18 cellular contexts compared by ENCODE assay signal in the genomic region with DNA sequence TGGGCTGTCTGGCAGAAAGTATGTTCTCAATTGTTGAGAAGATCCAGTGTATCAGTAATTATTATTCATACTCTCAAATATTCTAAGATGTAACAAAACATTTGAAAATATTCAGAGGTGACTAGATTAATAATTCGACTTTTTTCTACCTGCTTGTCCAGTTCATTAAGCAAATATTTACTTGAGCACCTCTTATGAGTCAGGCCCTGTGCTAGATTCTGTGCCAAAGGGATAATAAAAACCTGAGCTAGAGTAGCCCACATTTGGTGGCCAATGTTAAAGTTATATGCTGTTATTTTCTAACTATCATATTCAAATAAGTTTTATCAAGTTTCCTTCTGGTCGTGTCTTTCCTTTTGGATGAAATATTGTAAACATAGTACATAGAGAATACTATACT.
"Had no signal": no experiment of that assay in that cellular context is flagged by ENCODE, and none has a peak within 500 bp of the region (broad histone marks: within the 10 kb centered on the region; RNA-seq: fewer than 3 reads in every experiment).

No MANE protein-coding gene starts in this region.

- H3K36me3 Mint-ChIP-seq: activated CD4-positive, alpha-beta memory T cell treated with anti-CD3 and anti-CD28 coated beads for 36 hours; activated CD8-positive, alpha-beta memory T cell treated with anti-CD3 and anti-CD28 coated beads, Interleukin-2, amount 10 ng/mL, durations not matched to agents 7 days and 5 days; mesothelial cell of epicardium had no signal

- ATAC-seq: activated CD8-positive, alpha-beta memory T cell treated with anti-CD3 and anti-CD28 coated beads, Interleukin-2, amount 10 ng/mL, durations not matched to agents 7 days and 5 days; lower lobe of right lung; sciatic nerve had no signal

- H3K4me3 Mint-ChIP-seq: activated CD4-positive, alpha-beta memory T cell treated with anti-CD3 and anti-CD28 coated beads for 36 hours; activated CD8-positive, alpha-beta memory T cell treated with anti-CD3 and anti-CD28 coated beads, Interleukin-2, amount 10 ng/mL, durations not matched to agents 7 days and 5 days; activated naive CD4-positive, alpha-beta T cell treated with anti-CD3 and anti-CD28 coated beads for 36 hours; mesothelial cell of epicardium; nephron progenitor cell had no signal

- H3K27ac ChIP-seq: colonic mucosa, lower lobe of right lung, prostate gland, spleen had no signal

- H3K27me3 ChIP-seq: colonic mucosa, esophagus muscularis mucosa, spleen had no signal

- H3K36me3 ChIP-seq: colonic mucosa, esophagus muscularis mucosa, lower lobe of right lung, prostate gland, spleen, thoracic aorta had no signal

- H3K9me3 ChIP-seq: colonic mucosa, esophagus muscularis mucosa, lower lobe of right lung, prostate gland, spleen, thoracic aorta had no signal

- H3K4me1 ChIP-seq: colonic mucosa, prostate gland had no signal

- H3K27me3 Mint-ChIP-seq: activated CD4-positive, alpha-beta memory T cell treated with anti-CD3 and anti-CD28 coated beads for 36 hours; activated CD8-positive, alpha-beta memory T cell treated with anti-CD3 and anti-CD28 coated beads, Interleukin-2, amount 10 ng/mL, durations not matched to agents 7 days and 5 days had no signal

- H3K27ac Mint-ChIP-seq: activated CD4-positive, alpha-beta memory T cell treated with anti-CD3 and anti-CD28 coated beads for 36 hours; activated CD8-positive, alpha-beta memory T cell treated with anti-CD3 and anti-CD28 coated beads, Interleukin-2, amount 10 ng/mL, durations not matched to agents 7 days and 5 days; activated naive CD4-positive, alpha-beta T cell treated with anti-CD3 and anti-CD28 coated beads for 36 hours; activated T-helper 2 cell treated with anti-CD3 and anti-CD28 coated beads, Interferon-gamma antibody, Interleukin-2, Interleukin-4, amounts not matched to agents 10 μg/mL and 5 μg/mL and 100 μg/mL, durations not matched to agents 14 hours and 24 hours and 36 hours; mesothelial cell of epicardium; nephron progenitor cell had no signal

- DNase-seq: activated CD4-positive, alpha-beta memory T cell treated with anti-CD3 and anti-CD28 coated beads for 36 hours; activated CD8-positive, alpha-beta memory T cell treated with anti-CD3 and anti-CD28 coated beads, Interleukin-2, amount 10 ng/mL, durations not matched to agents 7 days and 5 days; activated naive CD4-positive, alpha-beta T cell treated with anti-CD3 and anti-CD28 coated beads for 36 hours; activated T-cell treated with anti-CD3 and anti-CD28 coated beads, Interleukin-2, amount 50 U/mL, for 1 hour; colonic mucosa; hippocampal formation; kidney; lower lobe of right lung; nephron progenitor cell; occipital lobe; spleen; T-helper 9 cell had no signal

- H3K9me3 Mint-ChIP-seq: activated CD4-positive, alpha-beta memory T cell treated with anti-CD3 and anti-CD28 coated beads for 36 hours; activated naive CD4-positive, alpha-beta T cell treated with anti-CD3 and anti-CD28 coated beads for 36 hours; activated T-helper 2 cell treated with anti-CD3 and anti-CD28 coated beads, Interferon-gamma antibody, Interleukin-2, Interleukin-4, amounts not matched to agents 10 μg/mL and 5 μg/mL and 100 μg/mL, durations not matched to agents 14 hours and 24 hours and 36 hours; mesothelial cell of epicardium; nephron progenitor cell had no signal

- H3K4me3 ChIP-seq: colonic mucosa, esophagus muscularis mucosa, lower lobe of right lung, prostate gland, spleen, thoracic aorta had no signal
